Comparison of ENCODE assay signal across 15 cellular contexts in the genomic region with DNA sequence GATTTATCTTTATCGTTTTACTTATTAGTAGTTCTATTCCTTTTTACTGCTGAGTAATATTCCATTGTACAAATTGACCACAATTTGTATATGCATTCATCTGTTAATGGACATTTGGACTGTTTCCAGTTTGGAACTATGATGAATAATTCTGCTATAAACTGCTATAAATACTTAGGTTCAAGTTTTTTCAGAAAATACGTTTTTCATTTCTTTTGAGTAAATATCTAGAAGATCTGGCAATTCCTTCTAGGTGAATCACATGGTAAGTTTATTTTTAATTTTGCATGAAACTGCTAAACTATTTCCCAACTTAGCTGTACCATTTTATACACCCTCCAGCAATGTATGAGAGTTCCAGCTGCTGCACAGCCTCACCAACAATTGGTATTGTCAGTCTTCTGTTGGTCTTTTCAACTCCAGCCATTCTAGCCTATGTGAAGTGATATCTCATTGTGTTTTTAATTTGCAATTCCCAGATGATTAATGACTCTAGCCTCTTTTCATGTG. TPM values are rescaled to one million over a fixed set of nuclear protein-coding genes. Genes with fewer than 3 reads are reported as not detected.
DNase-seq lines count a peak whose midpoint lies in the region; ATAC-seq and TF ChIP-seq lines count a peak whose summit lies in the region.
"Had no signal": no experiment of that assay in that cellular context is flagged by ENCODE, and none has a peak within 500 bp of the region (broad histone marks: within the 10 kb centered on the region; RNA-seq: fewer than 3 reads in every experiment).

No MANE protein-coding gene starts in this region.

- no peak for TF ChIP-seq CTCF in cardiac fibroblast (IDR thresholded peaks at IDR 0.05; ENCODE audit: low read depth, low read length)

- H3K4me3 ChIP-seq in cardiac fibroblast (replicated peaks in 1 of 2; ENCODE audit: low read depth in 2 of 2, low read length in 2 of 2), result no peak overlapping the region

- ATAC-seq in HG02885 (IDR thresholded peaks at IDR 0.05; ENCODE audit: poor library complexity, unreplicated experiment), result no peak
- ATAC-seq in HG02763 (IDR thresholded peaks at IDR 0.05; ENCODE audit: unreplicated experiment), result no peak
- ATAC-seq: activated naive CD4-positive, alpha-beta T cell treated with anti-CD3 and anti-CD28 coated beads, Interleukin-2, amount 50 U/mL, for 72 hours had no signal

- DNase-seq in EH (ENCODE audit: low read depth) (peak; percentile 97), LHCN-M2 (ENCODE audit: low read depth) (peak; percentile 94), cardiac fibroblast (ENCODE audit: low read depth in 2 of 2) (peak; percentile 26 to 76), non-pigmented ciliary epithelial cell (ENCODE audit: low read depth) (peak; percentile 46), islet precursor cell (no peak)
- DNase-seq: activated CD4-positive, CD25-positive, alpha-beta regulatory T cell treated with anti-CD3 and anti-CD28 coated beads, Interleukin-2, amount 50 U/mL, for 72 hours; CD8-positive, alpha-beta memory T cell; cerebellar nuclear complex; hypothalamus; MM.1S; NCI-H1930; NCI-H526 had no signal

RNA-seq across cellular contexts. Expression of a gene that starts 22.2 kb away (rescaled TPM):
- total RNA-seq in LHCN-M2 (2014; rRNA removed), result 26.0 and 29.4 TPM in 2 replicates
- 4.3 TPM for polyA plus RNA-seq in LHCN-M2 (2012)

RNA-seq across cellular contexts. Expression of a gene that starts 46.6 kb away (rescaled TPM):
- total RNA-seq in LHCN-M2 (2014; rRNA removed), result 59.2 and 65.0 TPM in 2 replicates
- polyA plus RNA-seq in LHCN-M2 (2012), result 46.8 TPM
